Comparison of ENCODE assay signal across 8 cellular contexts in the genomic region with DNA sequence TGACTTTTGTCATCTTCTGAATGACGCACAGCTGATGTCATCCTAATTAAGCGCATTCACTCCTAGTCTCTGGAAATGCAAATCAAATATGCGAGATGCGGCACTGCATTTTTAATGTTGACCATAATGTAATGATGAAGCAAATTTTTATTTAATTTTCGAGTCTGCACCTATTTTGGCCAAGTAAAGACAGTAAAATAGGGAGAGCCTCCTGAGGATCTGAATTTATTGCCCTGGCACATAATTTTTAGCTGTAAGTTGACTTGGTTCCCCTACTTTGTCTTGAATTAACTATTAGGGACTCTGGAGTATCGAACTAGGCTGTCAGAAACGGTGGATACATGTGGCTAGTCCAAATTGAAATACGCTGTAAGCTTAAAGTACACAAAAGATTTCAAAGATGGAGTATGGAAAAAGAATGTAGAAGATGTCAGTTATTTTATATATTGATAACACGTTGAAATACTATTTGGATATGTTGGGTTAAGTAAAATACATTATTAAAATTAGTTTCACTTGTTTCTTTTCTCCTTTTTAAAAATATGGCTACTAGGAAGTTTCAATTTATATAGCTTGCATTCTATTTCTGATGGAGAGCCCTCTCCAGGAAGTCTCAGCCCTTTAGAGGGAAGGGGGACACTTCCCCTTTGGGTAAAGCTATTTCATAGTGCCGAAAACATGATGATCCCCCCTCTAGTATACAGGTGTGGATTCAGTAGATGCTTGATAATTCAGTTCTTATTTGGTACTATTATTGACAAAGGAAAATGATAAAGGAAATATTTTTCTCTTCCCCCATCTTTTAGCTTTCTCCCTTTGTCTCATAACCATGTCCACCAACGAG. TPM values are rescaled to one million over a fixed set of nuclear protein-coding genes. Genes with fewer than 3 reads are reported as not detected.
DNase-seq lines count a peak whose midpoint lies in the region; ATAC-seq and TF ChIP-seq lines count a peak whose summit lies in the region.

No MANE protein-coding gene starts in this region.

- H3K36me3 ChIP-seq in iPS-18a (ENCODE audit: control insufficient read depth, low read depth, low read length) (peaks cover 47% of the 10 kb centered on the region), stomach smooth muscle (ENCODE audit: control insufficient read depth in 2 of 2, insufficient read depth in 2 of 2, low read length in 2 of 2) (peaks cover 5 to 7% of the 10 kb centered on the region in 2 donors)

- POLR2A ChIA-PET in activated CD8-positive, alpha-beta T cell treated with anti-CD3 and anti-CD28 coated beads for 36 hours (lab: Charles Lee), result interaction anchor here (0.6 to 2.5 kb wide), 10 partner anchors 11 to 425 kb away, joined by 3 to 13 read pairs (median 3); no protein-coding TSS in a partner anchor

- CTCF ChIA-PET in activated CD8-positive, alpha-beta T cell treated with anti-CD3 and anti-CD28 coated beads for 36 hours (lab: Charles Lee), result interaction anchor here (1.1 to 1.6 kb wide), 4 partner anchors 22 to 165 kb away, joined by 3 to 7 read pairs (median 3); no protein-coding TSS in a partner anchor

- intact Hi-C loops in activated CD8-positive, alpha-beta T cell treated with anti-CD3 and anti-CD28 coated beads for 36 hours (cut with micrococcal nuclease), result no loop called here

- H3K4me3 ChIP-seq in iPS-18a (ENCODE audit: low read length) (peak overlapping the region; percentile 91), stomach smooth muscle (ENCODE audit: low read length in 2 of 2) (peak overlapping the region; percentile 71 to 89)

- peak overlapping the region; percentile 91 for H3K27ac Mint-ChIP-seq in activated naive CD4-positive, alpha-beta T cell treated with anti-CD3 and anti-CD28 coated beads, Interleukin-2, amount 50 U/mL, for 24 hours
- H3K27ac Mint-ChIP-seq in activated CD8-positive, alpha-beta T cell treated with anti-CD3 and anti-CD28 coated beads for 36 hours, result peak overlapping the region; percentile 96

- H3K9me3 Mint-ChIP-seq in activated naive CD4-positive, alpha-beta T cell treated with anti-CD3 and anti-CD28 coated beads, Interleukin-2, amount 50 U/mL, for 24 hours, result no peaks in the 10 kb centered on the region
- H3K9me3 Mint-ChIP-seq in activated CD8-positive, alpha-beta T cell treated with anti-CD3 and anti-CD28 coated beads for 36 hours, result no peaks in the 10 kb centered on the region

- H3K27ac ChIP-seq in iPS-18a (ENCODE audit: low read length) (peak overlapping the region; percentile 90), stomach smooth muscle (ENCODE audit: low read length) (no peak overlapping the region)

- H3K9me3 ChIP-seq in iPS-18a (ENCODE audit: control insufficient read depth, low read depth, low read length) (no peaks in the 10 kb centered on the region), stomach smooth muscle (ENCODE audit: control insufficient read depth in 2 of 2, low read length in 2 of 2) (no peaks in the 10 kb centered on the region)

- H3K4me1 ChIP-seq in iPS-18a (ENCODE audit: control insufficient read depth, low read depth, low read length) (peaks cover 18% of the 10 kb centered on the region), stomach smooth muscle (ENCODE audit: control insufficient read depth, insufficient read depth, low read length) (peaks cover 9% of the 10 kb centered on the region)

- no peak for TF ChIP-seq CTCF in activated CD8-positive, alpha-beta T cell treated with anti-CD3 and anti-CD28 coated beads for 36 hours (IDR thresholded peaks at IDR 0.05)

- H3K4me1 Mint-ChIP-seq in activated naive CD4-positive, alpha-beta T cell treated with anti-CD3 and anti-CD28 coated beads, Interleukin-2, amount 50 U/mL, for 24 hours, result peaks cover 13% of the 10 kb centered on the region
- H3K4me1 Mint-ChIP-seq in activated CD8-positive, alpha-beta T cell treated with anti-CD3 and anti-CD28 coated beads for 36 hours (ENCODE audit: low read depth), result peaks cover 15% of the 10 kb centered on the region

- H3K9ac ChIP-seq in iPS-18a (ENCODE audit: low read length), result peak overlapping the region; percentile 91
- H3K9ac ChIP-seq in stomach smooth muscle (ENCODE audit: low read length in 2 of 2), result peak overlapping the region; percentile 66 to 75

- H3K4me3 Mint-ChIP-seq in activated naive CD4-positive, alpha-beta T cell treated with anti-CD3 and anti-CD28 coated beads, Interleukin-2, amount 50 U/mL, for 24 hours, result peak overlapping the region; percentile 92
- peak overlapping the region; percentile 96 for H3K4me3 Mint-ChIP-seq in activated CD8-positive, alpha-beta T cell treated with anti-CD3 and anti-CD28 coated beads for 36 hours

- ATAC-seq in activated CD8-positive, alpha-beta T cell treated with anti-CD3 and anti-CD28 coated beads for 36 hours, result no peak

- no peak for DNase-seq in activated naive CD4-positive, alpha-beta T cell treated with Interleukin-2 at 50 U/mL for 16 hours
- DNase-seq in activated CD8-positive, alpha-beta T cell treated with anti-CD3 and anti-CD28 coated beads for 36 hours, result no peak
- no peak for DNase-seq in HPDE6-E6E7 (ENCODE audit: extremely low spot score)
- DNase-seq in activated effector memory CD4-positive, alpha-beta T cell treated with anti-CD3 and anti-CD28 coated beads, Interleukin-2, amount 50 U/mL, for 16 hours, result no peak
- no peak for DNase-seq in activated CD4-positive, alpha-beta T cell treated with anti-CD3 and anti-CD28 coated beads for 48 hours

- no peaks in the 10 kb centered on the region for H3K27me3 Mint-ChIP-seq in activated naive CD4-positive, alpha-beta T cell treated with anti-CD3 and anti-CD28 coated beads, Interleukin-2, amount 50 U/mL, for 24 hours
- no peaks in the 10 kb centered on the region for H3K27me3 Mint-ChIP-seq in activated CD8-positive, alpha-beta T cell treated with anti-CD3 and anti-CD28 coated beads for 36 hours

- H3K36me3 Mint-ChIP-seq in activated naive CD4-positive, alpha-beta T cell treated with anti-CD3 and anti-CD28 coated beads, Interleukin-2, amount 50 U/mL, for 24 hours, result peaks cover 12% of the 10 kb centered on the region
- peaks cover 44% of the 10 kb centered on the region for H3K36me3 Mint-ChIP-seq in activated CD8-positive, alpha-beta T cell treated with anti-CD3 and anti-CD28 coated beads for 36 hours (ENCODE audit: low read depth)

- H3K27me3 ChIP-seq in iPS-18a (ENCODE audit: control insufficient read depth, insufficient read depth, low read length) (no peaks in the 10 kb centered on the region), stomach smooth muscle (ENCODE audit: control insufficient read depth in 1 of 2, insufficient read depth in 2 of 2, low read length in 2 of 2) (no peaks in the 10 kb centered on the region)

RNA-seq across cellular contexts. Expression of gene KPNA2, which starts 1.0 kb away (rescaled TPM):
- total RNA-seq in activated CD8-positive, alpha-beta T cell treated with anti-CD3 and anti-CD28 coated beads for 36 hours, result 100 to 1,000 TPM; 165 to 180 TPM

RNA-seq across cellular contexts. Expression of gene C17orf58, which starts 40.3 kb away (rescaled TPM):
- 10 to 100 TPM; 21.0 to 21.7 TPM for total RNA-seq in activated CD8-positive, alpha-beta T cell treated with anti-CD3 and anti-CD28 coated beads for 36 hours
